Comparison of ENCODE assay signal across 28 cellular contexts in the genomic region with DNA sequence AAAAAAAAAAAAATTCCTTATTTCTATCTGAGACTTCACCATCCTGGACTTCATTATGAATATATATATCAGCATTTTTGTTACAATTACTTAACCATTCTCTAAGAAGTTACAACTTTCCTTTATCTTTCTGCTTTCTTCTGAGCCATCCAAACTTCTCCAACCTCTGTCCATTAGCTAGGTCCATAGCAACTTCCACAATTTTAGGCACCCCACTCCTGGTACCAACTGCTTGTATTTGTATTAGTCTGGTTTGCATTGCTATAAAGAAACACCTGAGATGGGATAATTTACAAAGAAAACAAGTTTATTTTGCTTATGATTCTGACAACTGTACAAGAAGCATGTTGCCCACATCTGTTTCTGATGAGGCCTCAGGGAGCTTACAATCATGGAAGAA.
"Had no signal": no experiment of that assay in that cellular context is flagged by ENCODE, and none has a peak within 500 bp of the region (broad histone marks: within the 10 kb centered on the region; RNA-seq: fewer than 3 reads in every experiment).

No MANE protein-coding gene starts in this region.

- H3K27ac ChIP-seq: coronary artery, dorsolateral prefrontal cortex, epithelial cell of prostate, esophagus squamous epithelium, gastrocnemius medialis, heart right ventricle, left lung, lower lobe of right lung had no signal

- H3K4me3 Mint-ChIP-seq: mesothelial cell of epicardium, naive B cell had no signal

- H3K27ac Mint-ChIP-seq: mesothelial cell of epicardium, naive B cell had no signal

- H3K27me3 ChIP-seq: dorsolateral prefrontal cortex, esophagus squamous epithelium, gastrocnemius medialis, heart right ventricle, left lung had no signal

- H3K36me3 Mint-ChIP-seq: mesothelial cell of epicardium, naive B cell had no signal

- DNase-seq: dermis blood vessel endothelial cell; dorsolateral prefrontal cortex; effector CD4-positive, alpha-beta T cell; effector memory CD4-positive, alpha-beta T cell; erythroblast; esophagus squamous epithelium; foreskin fibroblast; foreskin melanocyte; gastrocnemius medialis; glutamatergic neuron; head of caudate nucleus; heart right ventricle; hippocampal formation; left cardiac atrium; left lung; left ventricle myocardium superior; lower lobe of right lung; mesenchymal stem cell; mucosa of descending colon; naive B cell had no signal

- H3K9me3 ChIP-seq: gastrocnemius medialis had no signal

- FAIRE-seq: colon, endometrium, islet of Langerhans, keratinocyte had no signal

- H3K27me3 Mint-ChIP-seq: naive B cell had no signal

- H3K4me1 ChIP-seq: esophagus squamous epithelium, gastrocnemius medialis, heart right ventricle, left lung, lower lobe of right lung had no signal

- ATAC-seq: esophagus mucosa, gastrocnemius medialis, heart right ventricle, left cardiac atrium, left lung, left ventricle myocardium superior, lower lobe of right lung, mucosa of descending colon had no signal

- H3K36me3 ChIP-seq: esophagus squamous epithelium, gastrocnemius medialis, heart right ventricle, left lung, lower lobe of right lung had no signal

- H3K4me1 Mint-ChIP-seq: mesothelial cell of epicardium, naive B cell had no signal

- H3K4me3 ChIP-seq: coronary artery, dorsolateral prefrontal cortex, esophagus squamous epithelium, gastrocnemius medialis, heart right ventricle, left lung, lower lobe of right lung, mucosa of descending colon had no signal
